12 cellular contexts compared by ENCODE assay signal in the genomic region with DNA sequence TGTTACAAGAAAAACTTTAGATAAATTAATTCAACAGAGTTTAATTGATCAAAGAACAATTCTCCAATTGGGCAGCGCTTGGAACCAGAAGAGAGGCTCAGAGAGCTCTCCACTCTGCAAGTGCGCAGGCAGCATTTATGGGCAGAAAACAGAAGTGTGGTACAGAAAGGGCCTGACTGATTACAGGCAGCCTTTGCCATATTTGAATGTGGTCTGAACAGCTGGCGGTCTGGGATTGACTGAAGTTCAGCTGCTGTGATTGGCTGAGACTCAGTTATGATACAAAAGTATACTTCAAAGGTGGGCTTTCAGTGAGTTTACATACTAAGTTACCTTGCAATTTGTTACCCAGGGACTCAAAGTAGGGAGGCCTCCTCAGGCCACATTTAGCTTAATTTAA.
DNase-seq lines count a peak whose midpoint lies in the region; ATAC-seq and TF ChIP-seq lines count a peak whose summit lies in the region.
"Had no signal": no experiment of that assay in that cellular context is flagged by ENCODE, and none has a peak within 500 bp of the region (broad histone marks: within the 10 kb centered on the region; RNA-seq: fewer than 3 reads in every experiment).

No MANE protein-coding gene starts in this region.

- peak overlapping the region; percentile 58 for H3K27ac Mint-ChIP-seq in stimulated activated naive CD8-positive, alpha-beta T cell treated with anti-CD3 and anti-CD28 coated beads, Interleukin-15, Interleukin-2, amounts not matched to agents 100 ng/mL and 50 ng/mL, for 24 hours
- peak overlapping the region in 1 of 2 donors; percentile 46 for H3K27ac Mint-ChIP-seq in stimulated activated naive CD8-positive, alpha-beta T cell treated with anti-CD3 and anti-CD28 coated beads, Interleukin-15, amount 100 ng/mL, for 72 hours
- H3K27ac Mint-ChIP-seq in endodermal cell, result no peak overlapping the region
- H3K27ac Mint-ChIP-seq: T-helper 1 cell treated with Interleukin-12 subunit alpha and Interleukin-12 subunit beta and Interleukin-4 antibody, amounts not matched to agents 30 μg/mL and 1 μg/mL, for 36 hours had no signal

- no peaks in the 10 kb centered on the region for H3K9me3 Mint-ChIP-seq in stimulated activated naive CD8-positive, alpha-beta T cell treated with anti-CD3 and anti-CD28 coated beads, Interleukin-15, Interleukin-2, amounts not matched to agents 100 ng/mL and 50 ng/mL, for 24 hours
- H3K9me3 Mint-ChIP-seq in stimulated activated naive CD8-positive, alpha-beta T cell treated with anti-CD3 and anti-CD28 coated beads, Interleukin-15, amount 100 ng/mL, for 72 hours, result no peaks in the 10 kb centered on the region
- H3K9me3 Mint-ChIP-seq in endodermal cell, result no peaks in the 10 kb centered on the region

- no peak for TF ChIP-seq CTCF in endodermal cell (conservative IDR thresholded peaks at IDR 0.05)

- H3K4me1 Mint-ChIP-seq in stimulated activated naive CD8-positive, alpha-beta T cell treated with anti-CD3 and anti-CD28 coated beads, Interleukin-15, Interleukin-2, amounts not matched to agents 100 ng/mL and 50 ng/mL, for 24 hours (ENCODE audit: low read depth), result peaks cover 64% of the 10 kb centered on the region
- peaks cover 45% of the 10 kb centered on the region for H3K4me1 Mint-ChIP-seq in stimulated activated naive CD8-positive, alpha-beta T cell treated with anti-CD3 and anti-CD28 coated beads, Interleukin-15, amount 100 ng/mL, for 72 hours
- H3K4me1 Mint-ChIP-seq in endodermal cell, result peaks cover 21% of the 10 kb centered on the region

- no peak overlapping the region for H3K4me3 Mint-ChIP-seq in stimulated activated naive CD8-positive, alpha-beta T cell treated with anti-CD3 and anti-CD28 coated beads, Interleukin-15, Interleukin-2, amounts not matched to agents 100 ng/mL and 50 ng/mL, for 24 hours
- no peak overlapping the region for H3K4me3 Mint-ChIP-seq in stimulated activated naive CD8-positive, alpha-beta T cell treated with anti-CD3 and anti-CD28 coated beads, Interleukin-15, amount 100 ng/mL, for 72 hours
- H3K4me3 Mint-ChIP-seq in endodermal cell, result no peak overlapping the region
- H3K4me3 Mint-ChIP-seq: T-helper 1 cell treated with Interleukin-12 subunit alpha and Interleukin-12 subunit beta and Interleukin-4 antibody, amounts not matched to agents 30 μg/mL and 1 μg/mL, for 36 hours had no signal

- 96 to 97% methylated on average over 3 of the region's 3 CpGs for WGBS in endodermal cell (ENCODE audit: insufficient coverage in 1 of 2, insufficient read length in 1 of 2), 2 experiments

- no peak for ATAC-seq in stimulated activated naive CD8-positive, alpha-beta T cell treated with anti-CD3 and anti-CD28 coated beads, Interleukin-15, amount 100 ng/mL, for 72 hours
- peak; percentile 82 for ATAC-seq in HG02678 (IDR thresholded peaks at IDR 0.05; ENCODE audit: unreplicated experiment)
- no peak for ATAC-seq in HG03457 (IDR thresholded peaks at IDR 0.05; ENCODE audit: unreplicated experiment)

- H3K4me3 ChIP-seq in subcutaneous abdominal adipose tissue (ENCODE audit: low read depth in 1 of 5, low read length in 5 of 5) (no peak overlapping the region), endodermal cell (ENCODE audit: low read length) (no peak overlapping the region)
- H3K4me3 ChIP-seq: skin epidermis had no signal

- H3K27ac ChIP-seq in subcutaneous abdominal adipose tissue (ENCODE audit: low read depth, low read length) (peak overlapping the region; percentile 38), endodermal cell (ENCODE audit: low read depth, low read length) (no peak overlapping the region)

- H3K27me3 ChIP-seq in subcutaneous abdominal adipose tissue (ENCODE audit: control insufficient read depth in 5 of 5, insufficient read depth in 4 of 5, low read length in 5 of 5) (no peaks in the 10 kb centered on the region), endodermal cell (ENCODE audit: control insufficient read depth, insufficient read depth, low read length, poor library complexity, severe bottlenecking) (no peaks in the 10 kb centered on the region)

- H3K27me3 Mint-ChIP-seq in stimulated activated naive CD8-positive, alpha-beta T cell treated with anti-CD3 and anti-CD28 coated beads, Interleukin-15, Interleukin-2, amounts not matched to agents 100 ng/mL and 50 ng/mL, for 24 hours, result peaks cover 12% of the 10 kb centered on the region
- H3K27me3 Mint-ChIP-seq in stimulated activated naive CD8-positive, alpha-beta T cell treated with anti-CD3 and anti-CD28 coated beads, Interleukin-15, amount 100 ng/mL, for 72 hours, result peaks cover 21% of the 10 kb centered on the region
- no peaks in the 10 kb centered on the region for H3K27me3 Mint-ChIP-seq in endodermal cell (ENCODE audit: insufficient read depth)

- H3K4me1 ChIP-seq in subcutaneous abdominal adipose tissue (ENCODE audit: control insufficient read depth in 5 of 5, insufficient read depth in 5 of 5, low read length in 5 of 5) (peaks cover 0 to 20% (median 16%) of the 10 kb centered on the region in 5 donors), endodermal cell (ENCODE audit: control insufficient read depth, insufficient read depth, low read length) (peaks cover 4% of the 10 kb centered on the region)

- no peaks in the 10 kb centered on the region for H3K36me3 Mint-ChIP-seq in stimulated activated naive CD8-positive, alpha-beta T cell treated with anti-CD3 and anti-CD28 coated beads, Interleukin-15, Interleukin-2, amounts not matched to agents 100 ng/mL and 50 ng/mL, for 24 hours (ENCODE audit: low read depth)
- H3K36me3 Mint-ChIP-seq in endodermal cell (ENCODE audit: low read depth), result no peaks in the 10 kb centered on the region

- H3K36me3 ChIP-seq in subcutaneous abdominal adipose tissue (ENCODE audit: control insufficient read depth in 5 of 5, insufficient read depth in 5 of 5, low read length in 5 of 5) (no peaks in the 10 kb centered on the region), endodermal cell (ENCODE audit: control insufficient read depth, insufficient read depth, low read length) (no peaks in the 10 kb centered on the region)

- H3K9ac ChIP-seq in subcutaneous abdominal adipose tissue (ENCODE audit: low read length in 5 of 5) (peak overlapping the region in 1 of 5 donors; percentile 16), endodermal cell (ENCODE audit: extremely low read depth, low read length, poor library complexity, severe bottlenecking) (no peak overlapping the region)

- no peak for DNase-seq in stimulated activated naive CD8-positive, alpha-beta T cell treated with anti-CD3 and anti-CD28 coated beads, Interleukin-15, amount 100 ng/mL, for 72 hours
- DNase-seq in MV-4-11 (lab: John Stamatoyannopoulos, UW) (peak; percentile 52), endodermal cell (no peak)
- no peak for DNase-seq in stimulated activated CD4-positive, alpha-beta T cell treated with anti-CD3 and anti-CD28 coated beads, Interleukin-1b, Interleukin-23, amount 100 ng/mL, for 48 hours
- DNase-seq: AML-193, NCI-H1417 treated with DMSO at 0.1 percent for 48 hours had no signal

- H3K9me3 ChIP-seq in subcutaneous abdominal adipose tissue (ENCODE audit: control insufficient read depth in 5 of 5, low read length in 5 of 5) (no peaks in the 10 kb centered on the region), endodermal cell (ENCODE audit: control insufficient read depth, low read length) (no peaks in the 10 kb centered on the region)
